ENCODE assay signal across 8 cellular contexts in genomic region chrX:136909706-136910564, GRCh38. TPM values are rescaled to one million over a fixed set of nuclear protein-coding genes. Genes with fewer than 3 reads are reported as not detected.
DNase-seq lines count a peak whose midpoint lies in the region; ATAC-seq and TF ChIP-seq lines count a peak whose summit lies in the region.

No MANE protein-coding gene starts in this region.

- no peaks in the 10 kb centered on the region for H4K20me1 ChIP-seq in PC-9 (ENCODE audit: insufficient read depth)

- H3K4me1 Mint-ChIP-seq in activated T-cell treated with anti-CD3 and anti-CD28 coated beads, Interleukin-2, amount 50 U/mL, for 4 hours (ENCODE audit: low read depth), result peaks cover 14% of the 10 kb centered on the region

- CTCF ChIA-PET in PC-9 (lab: Charles Lee), result no interaction called here

- H3K4me1 ChIP-seq in PC-9 (replicated peaks; ENCODE audit: insufficient read depth), result peaks cover 10% of the 10 kb centered on the region
- peaks cover 0 to 23% (median 0%) of the 10 kb centered on the region in 3 donors for H3K4me1 ChIP-seq in esophagus squamous epithelium

- ATAC-seq in GM21717 (IDR thresholded peaks at IDR 0.05; ENCODE audit: unreplicated experiment), result peak; percentile 70
- ATAC-seq in activated T-cell treated with anti-CD3 and anti-CD28 coated beads, Interleukin-2, amount 50 U/mL, for 4 hours, result peak; percentile 64 to 69

- no peaks in the 10 kb centered on the region for H3K27me3 Mint-ChIP-seq in activated T-cell treated with anti-CD3 and anti-CD28 coated beads, Interleukin-2, amount 50 U/mL, for 4 hours (ENCODE audit: low read depth)

- H2AFZ ChIP-seq in PC-9, result peak overlapping the region; percentile 97

- DNase-seq in DMS53 treated with DMSO at 0.1 percent for 48 hours (lab: John Stamatoyannopoulos, UW; ENCODE audit: unreplicated experiment), result peak; percentile 69
- DNase-seq in KBM-7, result peak; percentile 98
- DNase-seq in PC-9, result peak; percentile 88 to 91
- peak; percentile 49 for DNase-seq in activated T-cell treated with anti-CD3 and anti-CD28 coated beads, Interleukin-2, amount 50 U/mL, for 4 hours
- peak; percentile 4 for DNase-seq in esophagus squamous epithelium (lab: John Stamatoyannopoulos, UW)
- DNase-seq in myocyte (ENCODE audit: low read depth), result peak; percentile 81
- peak; percentile 55 for DNase-seq in stimulated activated naive CD4-positive, alpha-beta T cell treated with Interleukin-2 at 50 U/mL for 16 hours (lab: John Stamatoyannopoulos, UW)

- H3F3A ChIP-seq in PC-9 (ENCODE audit: insufficient read depth, low read depth), result peaks cover 6% of the 10 kb centered on the region; the same call in 1 of the 2 replicates

- H3K9me3 Mint-ChIP-seq in activated T-cell treated with anti-CD3 and anti-CD28 coated beads, Interleukin-2, amount 50 U/mL, for 4 hours, result no peaks in the 10 kb centered on the region

- in situ Hi-C loops in KBM-7 (cut with MboI; ENCODE audit: low pct_unique_long_range_greater_than_20kb, low sequenced_read_pairs), result no loop called here

- peaks cover 19% of the 10 kb centered on the region for H3K79me2 ChIP-seq in PC-9 (ENCODE audit: low read depth)

- peak overlapping the region; percentile 69 for H3K27ac ChIP-seq in PC-9
- peak overlapping the region; percentile 68 to 89 (median 86) for H3K27ac ChIP-seq in esophagus squamous epithelium

- no peaks in the 10 kb centered on the region for H3K36me3 Mint-ChIP-seq in activated T-cell treated with anti-CD3 and anti-CD28 coated beads, Interleukin-2, amount 50 U/mL, for 4 hours (ENCODE audit: insufficient read depth)

- H3K36me3 ChIP-seq in PC-9 (ENCODE audit: low read depth) (no peaks in the 10 kb centered on the region), esophagus squamous epithelium (no peaks in the 10 kb centered on the region)

- TSS peak; percentile 51 for BruUV-seq in PC-9 (replicated peaks; lab: Mats Ljungman, UMichigan)

- POLR2A ChIA-PET in PC-9 (lab: Charles Lee; ENCODE audit: unreplicated experiment), result interaction anchor here (0.7 to 1.8 kb wide), 6 partner anchors 18 to 382 kb away, joined by 3 to 11 read pairs (median 7); partner anchors contain the start of gene RBMX

- TF ChIP-seq CTCF in PC-9 (conservative IDR thresholded peaks at IDR 0.05), result no peak
- TF ChIP-seq CTCF in esophagus squamous epithelium (IDR thresholded peaks at IDR 0.05), result peak in 1 of 6 experiments; percentile 3

- H3K4me2 ChIP-seq in PC-9, result peak overlapping the region; percentile 85

- H3K9me2 ChIP-seq in PC-9 (ENCODE audit: insufficient read depth), result no peaks in the 10 kb centered on the region

- H3K4me3 ChIP-seq in PC-9, result peak overlapping the region; percentile 96
- H3K4me3 ChIP-seq in esophagus squamous epithelium, result peak overlapping the region; percentile 46 to 66 (median 61)

- peak overlapping the region; percentile 90 for H3K4me3 Mint-ChIP-seq in activated T-cell treated with anti-CD3 and anti-CD28 coated beads, Interleukin-2, amount 50 U/mL, for 4 hours

- 1 to 35% methylated on average over 14 to 18 of the region's 26 CpGs for WGBS in esophagus squamous epithelium, 2 donors

- H3K9me3 ChIP-seq in PC-9 (ENCODE audit: insufficient read depth, low read depth), result no peaks in the 10 kb centered on the region
- no peaks in the 10 kb centered on the region for H3K9me3 ChIP-seq in esophagus squamous epithelium

- intact Hi-C loops in PC-9 (cut with micrococcal nuclease; ENCODE audit: unreplicated experiment), result loop anchor here (1.0 kb wide), 1 partner anchor 30 kb away; the partner anchor contains the start of gene RBMX
- intact Hi-C loops in esophagus squamous epithelium (cut with DNase I), result no loop called here

- peak in 2 of 4 donors; percentile 13 to 45 for TF ChIP-seq POLR2A in esophagus squamous epithelium (IDR thresholded peaks at IDR 0.05)

- H3K27me3 ChIP-seq in PC-9 (ENCODE audit: insufficient read depth, low read depth), result no peaks in the 10 kb centered on the region
- H3K27me3 ChIP-seq in esophagus squamous epithelium, result no peaks in the 10 kb centered on the region

RNA-seq across cellular contexts. Expression of gene RBMX, which starts 29.4 kb away (rescaled TPM):
- 275 and 285 TPM in 2 replicates for total RNA-seq in PC-9 (2021)
- total RNA-seq in activated T-cell treated with anti-CD3 and anti-CD28 coated beads, Interleukin-2, amount 50 U/mL, for 4 hours, result 100 to 1,000 TPM; 395 to 431 (median 415) TPM
- 100 to 1,000 TPM; 125 to 220 (median 205) TPM for total RNA-seq in esophagus squamous epithelium
- total RNA-seq in myocyte, result 296 and 310 TPM in 2 replicates
- polyA plus RNA-seq in myocyte (2012), result 78.1 TPM

Comparison
In these comparisons a context has a peak if more than half of its experiments do, and no peak if none do; other contexts are left out.
1. Peak in every context shown above with its lines: DNase-seq, ATAC-seq, H3K4me3 ChIP-seq and H3K27ac ChIP-seq.
2. DNase-seq: peak in every context shown above with its lines; median percentile 98 in KBM-7; 90 in PC-9; 81 in myocyte; 69 in DMS53 treated with DMSO at 0.1 percent for 48 hours; 55 in stimulated activated naive CD4-positive, alpha-beta T cell treated with Interleukin-2 at 50 U/mL for 16 hours; 49 in activated T-cell treated with anti-CD3 and anti-CD28 coated beads, Interleukin-2, amount 50 U/mL, for 4 hours; 4 in esophagus squamous epithelium.